Comparison of ENCODE assay signal across 27 cellular contexts in the genomic region with DNA sequence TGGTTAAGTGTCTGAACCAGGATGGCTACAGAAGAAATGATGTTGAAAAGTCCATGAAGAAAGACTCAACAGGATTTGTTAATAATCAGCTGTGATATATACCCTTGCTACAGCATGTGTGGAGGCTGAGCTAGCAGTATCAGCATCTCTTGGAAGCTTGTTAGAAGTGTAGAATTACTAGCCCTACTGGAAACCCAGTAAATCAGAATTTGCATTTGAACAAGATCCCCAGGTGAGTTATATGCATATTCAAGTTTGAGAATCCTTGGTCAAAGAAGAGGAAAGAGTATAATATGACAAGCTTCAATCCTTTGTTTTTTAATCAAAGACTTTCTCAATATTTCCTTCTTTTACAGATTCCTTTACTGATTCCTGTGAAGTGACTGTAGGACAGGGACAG.
DNase-seq lines count a peak whose midpoint lies in the region; ATAC-seq, FAIRE-seq and TF ChIP-seq lines count a peak whose summit lies in the region.
"Had no signal": no experiment of that assay in that cellular context is flagged by ENCODE, and none has a peak within 500 bp of the region (broad histone marks: within the 10 kb centered on the region; RNA-seq: fewer than 3 reads in every experiment).

No MANE protein-coding gene starts in this region.

- H3K36me3 Mint-ChIP-seq in WTC11, result no peaks in the 10 kb centered on the region
- H3K36me3 Mint-ChIP-seq: CD8-positive, alpha-beta memory T cell had no signal

- BruUV-seq in HepG2 (replicated peaks; lab: Mats Ljungman, UMichigan), result no TSS peak

- TF ChIP-seq CTCF in WTC11 (IDR thresholded peaks at IDR 0.05) (no peak), HepG2 (CRISPR knock-in tag; IDR thresholded peaks at IDR 0.05) (no peak)

- no peak overlapping the region for H2BK5ac ChIP-seq in mesendoderm (ENCODE audit: low read length)

- no peak overlapping the region for H4K5ac ChIP-seq in mesendoderm (ENCODE audit: low read length)

- H3K18ac ChIP-seq in mesendoderm (ENCODE audit: low read length), result peak overlapping the region; percentile 87

- no peaks in the 10 kb centered on the region for H3K9me3 ChIP-seq in HUES6 (ENCODE audit: control insufficient read depth, insufficient read depth, low read depth, low read length)
- H3K9me3 ChIP-seq in iPS DF 6.9 (ENCODE audit: control insufficient read depth, insufficient read depth, low read length), result no peaks in the 10 kb centered on the region
- no peaks in the 10 kb centered on the region for H3K9me3 ChIP-seq in HepG2 (ENCODE audit: low read length)
- H3K9me3 ChIP-seq: Peyer's patch had no signal

- H4K8ac ChIP-seq in mesendoderm (ENCODE audit: low read depth, low read length), result no peak overlapping the region

- H3K27ac ChIP-seq in HUES6 (ENCODE audit: low read depth, low read length) (peak overlapping the region; percentile 80), iPS DF 6.9 (ENCODE audit: low read length) (peak overlapping the region; percentile 98), mesendoderm (ENCODE audit: low read depth, low read length) (peak overlapping the region; percentile 65), HepG2 (ENCODE audit: extremely low read length, insufficient read depth, low read length) (no peak overlapping the region)
- H3K27ac ChIP-seq: C4-2B, GM23248, Peyer's patch, SK-N-MC had no signal

- H3K36me3 ChIP-seq in HUES6 (ENCODE audit: control insufficient read depth, insufficient read depth, low read length) (no peaks in the 10 kb centered on the region), iPS DF 6.9 (ENCODE audit: control insufficient read depth, insufficient read depth, low read length) (no peaks in the 10 kb centered on the region), mesendoderm (ENCODE audit: control insufficient read depth, insufficient read depth, low read length) (no peaks in the 10 kb centered on the region), HepG2 (replicated peaks in 1 of 2; ENCODE audit: control insufficient read depth in 1 of 2, insufficient read depth in 2 of 2, low read length in 2 of 2) (no peaks in the 10 kb centered on the region)
- H3K36me3 ChIP-seq: Peyer's patch had no signal

- H2BK120ac ChIP-seq in mesendoderm (ENCODE audit: low read depth, low read length), result no peak overlapping the region

- peaks cover 18% of the 10 kb centered on the region for H3K4me1 Mint-ChIP-seq in WTC11
- H3K4me1 Mint-ChIP-seq: B cell; CD8-positive, alpha-beta memory T cell had no signal

- TF ChIP-seq POLR2A in HepG2 (IDR thresholded peaks at IDR 0.05; ENCODE audit: insufficient read depth in 1 of 2, low read depth in 2 of 2, low read length in 2 of 2), result no peak

- H3K4me3 ChIP-seq in HUES6 (ENCODE audit: low read depth, low read length), result peak overlapping the region; percentile 17; the same call in 1 of the 2 replicates
- no peak overlapping the region for H3K4me3 ChIP-seq in iPS DF 6.9 (ENCODE audit: low read length)
- no peak overlapping the region for H3K4me3 ChIP-seq in mesendoderm (ENCODE audit: low read length)
- no peak overlapping the region for H3K4me3 ChIP-seq in HepG2 (replicated peaks in 1 of 3; ENCODE audit: insufficient read depth in 1 of 3, low read depth in 2 of 3, low read length in 3 of 3)
- H3K4me3 ChIP-seq: GM23248, Peyer's patch, SK-N-MC had no signal

- TF ChIP-seq EP300 in HepG2 (IDR thresholded peaks at IDR 0.05; ENCODE audit: low read depth in 2 of 2, low read length in 2 of 2) (no peak), HepG2 (CRISPR knock-in tag; IDR thresholded peaks at IDR 0.05; ENCODE audit: borderline replicate concordance) (no peak)

- H2AK5ac ChIP-seq in mesendoderm (ENCODE audit: low read length), result no peak overlapping the region

- peaks cover 3% of the 10 kb centered on the region; the same call in 1 of the 2 replicates for H3K9me3 Mint-ChIP-seq in WTC11

- DNase-seq in WTC11 (ENCODE audit: low spot score), result no peak
- DNase-seq in iPS DF 6.9 (ENCODE audit: low read depth, low spot score), result peak; percentile 45
- no peak for DNase-seq in mesendoderm
- no peak for DNase-seq in AG08396 (ENCODE audit: low spot score)
- DNase-seq in NCI-H345 treated with DMSO at 0.1 percent for 48 hours (lab: John Stamatoyannopoulos, UW; ENCODE audit: unreplicated experiment), result no peak
- no peak for DNase-seq in HepG2 (ENCODE audit: low spot score)
- DNase-seq: CD8-positive, alpha-beta memory T cell; DMS 273 treated with DMSO at 0.1 percent for 48 hours; DMS79; GM23248; HCEC 1CT; KBM-7; MV-4-11; NCI-H1105; NCI-H1436 treated with DMSO at 0.1 percent for 48 hours; NCI-H187 treated with DMSO at 0.1 percent for 48 hours; NCI-H2171 treated with DMSO at 0.1 percent for 48 hours; NCI-H345; NCI-H524; OCI-M1; Peyer's patch; SIG-M5 had no signal

- CTCF ChIA-PET in WTC11 (lab: Charles Lee) (interaction anchor here (0.7 to 1.3 kb wide), 4 partner anchors 14 to 82 kb away, joined by 3 to 6 read pairs (median 4); no protein-coding TSS in a partner anchor), HepG2 (lab: Yijun Ruan, JAX; ENCODE audit: low intra/inter-chr PET ratio, low total read pairs) (no interaction called here)

- TF ChIP-seq RAD21 in HepG2 (CRISPR knock-in tag; IDR thresholded peaks at IDR 0.05), result no peak

- peak overlapping the region; percentile 48 for H3K4me3 Mint-ChIP-seq in WTC11
- H3K4me3 Mint-ChIP-seq: B cell; CD8-positive, alpha-beta memory T cell had no signal

- no peak overlapping the region for H2AFZ ChIP-seq in HepG2 (ENCODE audit: low read length)
- H2AFZ ChIP-seq: GM23248 had no signal

- H3K9ac ChIP-seq in HUES6 (ENCODE audit: low read length), result no peak overlapping the region
- no peak overlapping the region for H3K9ac ChIP-seq in mesendoderm (ENCODE audit: low read length)
- no peak overlapping the region for H3K9ac ChIP-seq in HepG2 (ENCODE audit: insufficient read depth, low read depth, low read length)
- H3K9ac ChIP-seq: GM23248 had no signal

- H3K4ac ChIP-seq in mesendoderm (ENCODE audit: low read depth, low read length), result no peak overlapping the region

- no peak overlapping the region for H3K23ac ChIP-seq in mesendoderm (ENCODE audit: low read length)

- ATAC-seq in WTC11 (peak; percentile 92), HepG2 (no peak)

- H3K27me3 ChIP-seq in HUES6 (ENCODE audit: control insufficient read depth, insufficient read depth, low read length) (no peaks in the 10 kb centered on the region), iPS DF 6.9 (ENCODE audit: control insufficient read depth, insufficient read depth, low read length) (no peaks in the 10 kb centered on the region), mesendoderm (ENCODE audit: insufficient read depth, low read length, poor library complexity) (no peaks in the 10 kb centered on the region), HepG2 (ENCODE audit: control insufficient read depth in 1 of 2, insufficient read depth in 2 of 2, low read length in 2 of 2) (no peaks in the 10 kb centered on the region)
- H3K27me3 ChIP-seq: Peyer's patch had no signal

- POLR2A ChIA-PET in WTC11 (lab: Charles Lee) (interaction anchor here (0.6 kb wide), 1 partner anchor 49 kb away, joined by 5 read pairs; no protein-coding TSS in a partner anchor), HepG2 (lab: Yijun Ruan, JAX) (no interaction called here)

- in situ Hi-C loops in HepG2 (cut with HindIII; ENCODE audit: extremely low pct_ligation_motif_present, low pct_unique_long_range_greater_than_20kb), result no loop called here

- FAIRE-seq in HepG2 (lab: Jason Lieb, UNC), result no peak
- FAIRE-seq: GM12892 had no signal

- H3K79me1 ChIP-seq in mesendoderm (ENCODE audit: low read length), result no peaks in the 10 kb centered on the region

- peak overlapping the region; percentile 94 for H2BK15ac ChIP-seq in mesendoderm (replicated peaks; ENCODE audit: low read depth)

- H3K27me3 Mint-ChIP-seq in WTC11 (ENCODE audit: low read depth), result no peaks in the 10 kb centered on the region
- H3K27me3 Mint-ChIP-seq: B cell; CD8-positive, alpha-beta memory T cell had no signal

- H3K4me1 ChIP-seq in HUES6 (ENCODE audit: control insufficient read depth, insufficient read depth, low read length), result peaks cover 52% of the 10 kb centered on the region
- H3K4me1 ChIP-seq in iPS DF 6.9 (ENCODE audit: control insufficient read depth, insufficient read depth, low read length), result peaks cover 7% of the 10 kb centered on the region; the same call in 1 of the 2 replicates
- peaks cover 2% of the 10 kb centered on the region for H3K4me1 ChIP-seq in mesendoderm (ENCODE audit: control insufficient read depth, low read depth, low read length)
- peaks cover 8% of the 10 kb centered on the region; the same call in 1 of the 2 replicates for H3K4me1 ChIP-seq in HepG2 (ENCODE audit: insufficient read depth, low read length)
- H3K4me1 ChIP-seq: Peyer's patch had no signal

- no peaks in the 10 kb centered on the region for H3K79me2 ChIP-seq in mesendoderm (ENCODE audit: control insufficient read depth, insufficient read depth, low read length)
- H3K79me2 ChIP-seq in HepG2 (ENCODE audit: insufficient read depth, low read length), result no peaks in the 10 kb centered on the region

- intact Hi-C loops in HepG2 (cut with micrococcal nuclease; ENCODE audit: unreplicated experiment), result no loop called here

- H3K27ac Mint-ChIP-seq in WTC11, result peak overlapping the region; percentile 97
- H3K27ac Mint-ChIP-seq: B cell; CD8-positive, alpha-beta memory T cell had no signal

- H3K4me2 ChIP-seq in mesendoderm (ENCODE audit: low read length) (no peak overlapping the region), HepG2 (ENCODE audit: low read depth, low read length) (no peak overlapping the region)

- no peaks in the 10 kb centered on the region for H4K20me1 ChIP-seq in HepG2 (ENCODE audit: insufficient read depth, low read length)

- peak overlapping the region; percentile 63 for H3K56ac ChIP-seq in mesendoderm (ENCODE audit: low read length)

TF ChIP-seq in WTC11, 78 proteins besides CTCF, POLR2A, EP300 and RAD21 (continues in another document):
- no peak for TF ChIP-seq ZNF396 (CRISPR knock-in tag; IDR thresholded peaks at IDR 0.05; ENCODE audit: borderline replicate concordance)
- TF ChIP-seq NFYB (CRISPR knock-in tag; conservative IDR thresholded peaks at IDR 0.05; ENCODE audit: low read depth), result no peak
- TF ChIP-seq TCF7 (CRISPR knock-in tag; IDR thresholded peaks at IDR 0.05; ENCODE audit: low read depth), result no peak
- no peak for TF ChIP-seq CBFB (CRISPR knock-in tag; IDR thresholded peaks at IDR 0.05; ENCODE audit: low read depth)

TF ChIP-seq in HepG2, 621 proteins besides CTCF, POLR2A, EP300 and RAD21:
- TF ChIP-seq, protein P1, sequence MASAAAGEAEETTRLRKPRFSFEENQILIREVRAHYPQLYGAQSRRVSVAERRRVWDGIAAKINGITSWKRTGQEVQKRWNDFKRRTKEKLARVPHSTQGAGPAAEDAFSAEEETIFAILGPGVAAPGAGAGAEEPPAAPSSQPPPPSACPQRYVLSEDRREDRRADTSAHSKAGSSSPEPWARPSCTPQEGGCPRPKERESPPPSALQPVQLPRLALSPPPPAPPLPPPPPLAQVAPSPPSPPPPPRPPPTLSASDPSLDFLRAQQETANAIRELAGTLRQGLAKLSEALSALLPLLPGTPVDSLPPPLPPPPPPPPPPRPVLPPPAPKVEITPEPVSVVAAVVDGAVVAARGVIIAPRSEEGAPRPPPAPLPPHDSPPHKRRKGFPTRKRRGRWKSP (CRISPR knock-in tag; IDR thresholded peaks at IDR 0.05), result no peak
- TF ChIP-seq ZNF883 (CRISPR knock-in tag; IDR thresholded peaks at IDR 0.05; ENCODE audit: not compliant biosample characterization) (no peak), ZNF274 (CRISPR knock-in tag; IDR thresholded peaks at IDR 0.05) (no peak)
